19 cellular contexts compared by ENCODE assay signal in genomic region chr15:46685681-46686080, GRCh38.
A peak's percentile ranks its signal among the peaks of the same experiment; 100 is the strongest.
DNase-seq lines count a peak whose midpoint lies in the region; ATAC-seq, FAIRE-seq and TF ChIP-seq lines count a peak whose summit lies in the region.
"Had no signal": no experiment of that assay in that cellular context is flagged by ENCODE, and none has a peak within 500 bp of the region (broad histone marks: within the 10 kb centered on the region; RNA-seq: fewer than 3 reads in every experiment).

No MANE protein-coding gene starts in this region.

- in situ Hi-C loops in transverse colon (cut with MboI; ENCODE audit: low pct_ligation_motif_present in 1 of 4, low pct_unique_long_range_greater_than_20kb in 1 of 4, low sequenced_read_pairs in 3 of 4): no loop called here

- H3K36me3 ChIP-seq in mucosa of descending colon (ENCODE audit: low read depth): no peaks in the 10 kb centered on the region
- H3K36me3 ChIP-seq in transverse colon: no peaks in the 10 kb centered on the region
- H3K36me3 ChIP-seq: BLaER1 treated with 17β-estradiol and CSF1 and Interleukin-3, amounts not matched to agents 10 nM and 100 nM had no signal

- TF ChIP-seq EP300 in transverse colon (IDR thresholded peaks at IDR 0.05; ENCODE audit: low read depth): no peak

- 43 to 62% methylated on average over 1 of the region's 1 CpG for WGBS in transverse colon (ENCODE audit: low coverage in 1 of 2), 2 donors

- no peaks in the 10 kb centered on the region for H3K27me3 ChIP-seq in transverse colon
- H3K27me3 ChIP-seq: BLaER1 treated with 17β-estradiol and CSF1 and Interleukin-3, amounts not matched to agents 10 nM and 100 nM had no signal

- peak overlapping the region; percentile 10 to 59 (median 26) for H3K27ac ChIP-seq in transverse colon
- H3K27ac ChIP-seq: 22Rv1; A549; BLaER1 treated with 17β-estradiol and CSF1 and Interleukin-3, amounts not matched to agents 10 nM and 100 nM; C4-2B had no signal

- H3K4me1 ChIP-seq in mucosa of descending colon (ENCODE audit: low read depth) (peaks cover 29% of the 10 kb centered on the region), transverse colon (peaks cover 6 to 39% (median 15%) of the 10 kb centered on the region in 4 donors)
- H3K4me1 ChIP-seq: A549; BLaER1 treated with 17β-estradiol and CSF1 and Interleukin-3, amounts not matched to agents 10 nM and 100 nM; Caco-2 had no signal

- no peak overlapping the region for H3K4me3 ChIP-seq in mucosa of descending colon
- H3K4me3 ChIP-seq in transverse colon: no peak overlapping the region
- H3K4me3 ChIP-seq: A549; BLaER1 treated with 17β-estradiol and CSF1 and Interleukin-3, amounts not matched to agents 10 nM and 100 nM had no signal

- ATAC-seq in mucosa of descending colon (peak; percentile 73), HG03442 (IDR thresholded peaks at IDR 0.05; ENCODE audit: unreplicated experiment) (no peak), GM18517 (IDR thresholded peaks at IDR 0.05; ENCODE audit: unreplicated experiment) (no peak)
- ATAC-seq: A549; CD8-positive, alpha-beta T cell had no signal

- H3K9me3 ChIP-seq in mucosa of descending colon: no peaks in the 10 kb centered on the region
- no peaks in the 10 kb centered on the region for H3K9me3 ChIP-seq in transverse colon
- H3K9me3 ChIP-seq: A549; BLaER1 treated with 17β-estradiol and CSF1 and Interleukin-3, amounts not matched to agents 10 nM and 100 nM; Caco-2 had no signal

- peak; percentile 38 for FAIRE-seq in colon (lab: Jason Lieb, UNC)
- FAIRE-seq: A549, D721Med, G401.6, GM12891 had no signal

- TF ChIP-seq POLR2A in transverse colon (IDR thresholded peaks at IDR 0.05): no peak

- no peak for TF ChIP-seq CTCF in mucosa of descending colon (IDR thresholded peaks at IDR 0.05)
- no peak for TF ChIP-seq CTCF in transverse colon (IDR thresholded peaks at IDR 0.05)

- peak in 1 of 3 donors; percentile 68 for DNase-seq in mucosa of descending colon
- no peak for DNase-seq in transverse colon
- DNase-seq: AML-193; Caco-2; Calu3; CD4-positive, alpha-beta T cell; CD8-positive, alpha-beta T cell; DMS79 treated with DMSO at 0.1 percent for 48 hours; GF-D8 had no signal

- intact Hi-C loops in mucosa of descending colon (cut with DNase I, micrococcal nuclease) (no loop called here), transverse colon (cut with DNase I; ENCODE audit: low total_unique reads) (no loop called here)
